9 cellular contexts compared by ENCODE assay signal in genomic region chr10:22573820-22574569, GRCh38.
DNase-seq lines count a peak whose midpoint lies in the region; ATAC-seq and TF ChIP-seq lines count a peak whose summit lies in the region.
"Had no signal": no experiment of that assay in that cellular context is flagged by ENCODE, and none has a peak within 500 bp of the region (broad histone marks: within the 10 kb centered on the region; RNA-seq: fewer than 3 reads in every experiment).

No MANE protein-coding gene starts in this region.

- DNase-seq in NCI-H748 (lab: John Stamatoyannopoulos, UW; ENCODE audit: unreplicated experiment) (peak; percentile 12), NCI-H748 treated with DMSO at 0.1 percent for 48 hours (lab: John Stamatoyannopoulos, UW) (no peak), Kasumi-1 (lab: John Stamatoyannopoulos, UW) (peak; percentile 69 to 79), right lobe of liver (no peak), lower leg skin (ENCODE audit: low spot score in 2 of 2) (no peak), midbrain (lab: John Stamatoyannopoulos, UW) (no peak)

- WGBS in right lobe of liver (ENCODE audit: insufficient coverage, low coverage, low lambda C conversion rate, missing lambda C conversion rate), result 38% methylated on average over 6 of the region's 7 CpGs
- WGBS in lower leg skin, 2 donors, result 66 to 74% methylated on average over 7 of the region's 7 CpGs

- TF ChIP-seq CTCF in right lobe of liver (IDR thresholded peaks at IDR 0.05), result peak; percentile 42 to 66 (median 56)
- no peak for TF ChIP-seq CTCF in lower leg skin (IDR thresholded peaks at IDR 0.05)

- peak overlapping the region; percentile 24 for H3K27ac ChIP-seq in angular gyrus (ENCODE audit: low read depth, low read length)
- no peak overlapping the region for H3K27ac ChIP-seq in right lobe of liver
- H3K27ac ChIP-seq: BLaER1 treated with 17β-estradiol and CSF1 and Interleukin-3, amounts not matched to agents 10 nM and 100 nM had no signal

- peaks cover 0 to 5% (median 0%) of the 10 kb centered on the region in 4 donors for H3K4me1 ChIP-seq in right lobe of liver

- no peaks in the 10 kb centered on the region for H3K27me3 ChIP-seq in right lobe of liver
- H3K27me3 ChIP-seq: BLaER1 treated with 17β-estradiol and CSF1 and Interleukin-3, amounts not matched to agents 10 nM and 100 nM had no signal

- TF ChIP-seq POLR2A in right lobe of liver (IDR thresholded peaks at IDR 0.05) (no peak), lower leg skin (IDR thresholded peaks at IDR 0.05) (no peak)

- peak; percentile 71 to 77 (median 74) for ATAC-seq in right lobe of liver
- no peak for ATAC-seq in HG02981 (IDR thresholded peaks at IDR 0.05; ENCODE audit: unreplicated experiment)

- intact Hi-C loops in right lobe of liver (cut with DNase I) (loop anchor here in 1 of 2 donors (10.0 kb wide), 1 partner anchor 411 kb away; no protein-coding TSS in a partner anchor), lower leg skin (cut with DNase I; ENCODE audit: low total_unique reads) (no loop called here)

- H3K4me3 ChIP-seq in right lobe of liver (no peak overlapping the region), lower leg skin (ENCODE audit: low read depth, poor library complexity, severe bottlenecking) (no peak overlapping the region)
- H3K4me3 ChIP-seq: BLaER1 treated with 17β-estradiol and CSF1 and Interleukin-3, amounts not matched to agents 10 nM and 100 nM had no signal

- peaks cover 0 to 8% (median 3%) of the 10 kb centered on the region in 4 donors for H3K36me3 ChIP-seq in right lobe of liver

- H3K9me3 ChIP-seq in right lobe of liver, result no peaks in the 10 kb centered on the region
- H3K9me3 ChIP-seq: BLaER1 treated with 17β-estradiol and CSF1 and Interleukin-3, amounts not matched to agents 10 nM and 100 nM had no signal

Comparison
In these comparisons a context has a peak if more than half of its experiments do, and no peak if none do; other contexts are left out.
1. DNase-seq: peak in NCI-H748 (single experiment) and Kasumi-1 (2 of 2); none in NCI-H748 treated with DMSO at 0.1 percent for 48 hours (single experiment), right lobe of liver (0 of 3), lower leg skin (0 of 2) and midbrain (single experiment).
2. CTCF ChIP-seq: peak in right lobe of liver (4 of 4); none in lower leg skin (0 of 3).